11 cellular contexts compared by ENCODE assay signal in genomic region chr17:17774009-17774881, GRCh38.
A peak's percentile ranks its signal among the peaks of the same experiment; 100 is the strongest.
DNase-seq lines count a peak whose midpoint lies in the region; TF ChIP-seq lines count a peak whose summit lies in the region.
"Had no signal": no experiment of that assay in that cellular context is flagged by ENCODE, and none has a peak within 500 bp of the region (broad histone marks: within the 10 kb centered on the region; RNA-seq: fewer than 3 reads in every experiment).

No MANE protein-coding gene starts in this region.

- in situ Hi-C loops in brain microvascular endothelial cell (cut with HindIII; ENCODE audit: low pct_ligation_motif_present, low sequenced_read_pairs) = no loop called here

- H3K4me3 Mint-ChIP-seq in activated CD4-positive, alpha-beta T cell treated with anti-CD3 and anti-CD28 coated beads, Interleukin-2, amount 10 ng/mL, durations not matched to agents 24 days and 14 days = no peak overlapping the region
- H3K4me3 Mint-ChIP-seq: neural crest cell had no signal

- TF ChIP-seq POLR2A in tibial nerve (IDR thresholded peaks at IDR 0.05) = no peak

- H3K27ac Mint-ChIP-seq in activated CD4-positive, alpha-beta T cell treated with anti-CD3 and anti-CD28 coated beads, Interleukin-2, amount 10 ng/mL, durations not matched to agents 24 days and 14 days = no peak overlapping the region

- H3K27ac ChIP-seq in brain microvascular endothelial cell (no peak overlapping the region), layer of hippocampus (ENCODE audit: low read depth, low read length) (peak overlapping the region; percentile 59), tibial nerve (peak overlapping the region in 3 of 4 donors; percentile 4 to 71 (median 28))

- intact Hi-C loops in activated CD4-positive, alpha-beta T cell treated with anti-CD3 and anti-CD28 coated beads, Interleukin-2, amount 10 ng/mL, durations not matched to agents 24 days and 14 days (cut with micrococcal nuclease) = no loop called here

- peaks cover 7% of the 10 kb centered on the region for H3K4me1 Mint-ChIP-seq in activated CD4-positive, alpha-beta T cell treated with anti-CD3 and anti-CD28 coated beads, Interleukin-2, amount 10 ng/mL, durations not matched to agents 24 days and 14 days

- no peaks in the 10 kb centered on the region for H3K9me3 Mint-ChIP-seq in activated CD4-positive, alpha-beta T cell treated with anti-CD3 and anti-CD28 coated beads, Interleukin-2, amount 10 ng/mL, durations not matched to agents 24 days and 14 days
- H3K9me3 Mint-ChIP-seq: neural crest cell had no signal

- no peaks in the 10 kb centered on the region for H3K9me3 ChIP-seq in tibial nerve
- H3K9me3 ChIP-seq: BE2C had no signal

- H3K27me3 Mint-ChIP-seq in activated CD4-positive, alpha-beta T cell treated with anti-CD3 and anti-CD28 coated beads, Interleukin-2, amount 10 ng/mL, durations not matched to agents 24 days and 14 days = no peaks in the 10 kb centered on the region

- H3K4me3 ChIP-seq in brain microvascular endothelial cell (ENCODE audit: low read depth, low read length) (no peak overlapping the region), tibial nerve (no peak overlapping the region)

- H3K27me3 ChIP-seq in brain microvascular endothelial cell (replicated peaks) (no peaks in the 10 kb centered on the region), layer of hippocampus (ENCODE audit: control insufficient read depth, insufficient read depth, low read length) (no peaks in the 10 kb centered on the region), tibial nerve (no peaks in the 10 kb centered on the region)
- H3K27me3 ChIP-seq: BE2C had no signal

- no peak for TF ChIP-seq EP300 in tibial nerve (IDR thresholded peaks at IDR 0.05)

- no peaks in the 10 kb centered on the region for H3K36me3 Mint-ChIP-seq in activated CD4-positive, alpha-beta T cell treated with anti-CD3 and anti-CD28 coated beads, Interleukin-2, amount 10 ng/mL, durations not matched to agents 24 days and 14 days (ENCODE audit: low read depth)

- DNase-seq in activated CD4-positive, alpha-beta T cell treated with anti-CD3 and anti-CD28 coated beads for 48 hours = peak; percentile 28
- no peak for DNase-seq in activated CD4-positive, alpha-beta T cell treated with anti-CD3 and anti-CD28 coated beads, Interleukin-2, amount 10 ng/mL, durations not matched to agents 24 days and 14 days
- DNase-seq in brain microvascular endothelial cell = no peak
- no peak for DNase-seq in tibial nerve (ENCODE audit: low spot score in 2 of 2)
- no peak for DNase-seq in inferior parietal cortex (ENCODE audit: extremely low spot score)
- no peak for DNase-seq in NCI-H510A (lab: John Stamatoyannopoulos, UW)
- no peak for DNase-seq in T-helper 9 cell
- DNase-seq: activated naive CD4-positive, alpha-beta T cell treated with anti-CD3 and anti-CD28 coated beads, Interleukin-2, amount 50 U/mL, for 16 hours; BE2C had no signal

- H3K36me3 ChIP-seq in brain microvascular endothelial cell (replicated peaks) (no peaks in the 10 kb centered on the region), tibial nerve (no peaks in the 10 kb centered on the region)
- H3K36me3 ChIP-seq: BE2C had no signal

- 63 to 66% methylated on average over 20 to 21 of the region's 21 CpGs for WGBS in tibial nerve, 2 donors

- TF ChIP-seq CTCF in brain microvascular endothelial cell (IDR thresholded peaks at IDR 0.05; ENCODE audit: low read depth, low read length, missing control alignments) (peak; percentile 64), tibial nerve (IDR thresholded peaks at IDR 0.05) (peak in 2 of 5 experiments; percentile 9 to 18)

- H3K4me1 ChIP-seq in tibial nerve = peaks cover 0 to 67% (median 23%) of the 10 kb centered on the region in 4 donors
- H3K4me1 ChIP-seq: BE2C had no signal
